Comparison of ENCODE assay signal across 29 cellular contexts in genomic region chr5:138964547-138965174, GRCh38.
DNase-seq lines count a peak whose midpoint lies in the region; ATAC-seq, FAIRE-seq and TF ChIP-seq lines count a peak whose summit lies in the region.
"Had no signal": no experiment of that assay in that cellular context is flagged by ENCODE, and none has a peak within 500 bp of the region (broad histone marks: within the 10 kb centered on the region; RNA-seq: fewer than 3 reads in every experiment).

No MANE protein-coding gene starts in this region.

- H2AK5ac ChIP-seq in H1 (ENCODE audit: low read depth, low read length) = no peak overlapping the region

- no peak overlapping the region for H3K4me2 ChIP-seq in H1 (ENCODE audit: insufficient read depth in 1 of 2, low read depth in 2 of 2, low read length in 2 of 2)
- H3K4me2 ChIP-seq: BLaER1 treated with 17β-estradiol and CSF1 and Interleukin-3, amounts not matched to agents 10 nM and 100 nM had no signal

- H3K9me3 Mint-ChIP-seq in neural crest cell (no peaks in the 10 kb centered on the region), type B pancreatic cell (no peaks in the 10 kb centered on the region), CD14-positive monocyte (peaks cover 0 to 2% (median 0%) of the 10 kb centered on the region in 7 donors), immature natural killer cell (no peaks in the 10 kb centered on the region)
- H3K9me3 Mint-ChIP-seq: activated CD8-positive, alpha-beta T cell treated with anti-CD3 and anti-CD28 coated beads for 36 hours; activated naive CD4-positive, alpha-beta T cell treated with anti-CD3 and anti-CD28 coated beads for 36 hours had no signal

- H3K27me3 Mint-ChIP-seq in neural crest cell (ENCODE audit: low read depth) = peaks cover 35% of the 10 kb centered on the region
- no peaks in the 10 kb centered on the region for H3K27me3 Mint-ChIP-seq in type B pancreatic cell
- peaks cover 0 to 1% (median 0%) of the 10 kb centered on the region in 3 donors for H3K27me3 Mint-ChIP-seq in CD14-positive monocyte (ENCODE audit: low read depth in 3 of 3)
- peaks cover 0 to 6% (median 0%) of the 10 kb centered on the region in 3 donors for H3K27me3 Mint-ChIP-seq in immature natural killer cell (ENCODE audit: low read depth in 3 of 3)
- H3K27me3 Mint-ChIP-seq: activated CD8-positive, alpha-beta T cell treated with anti-CD3 and anti-CD28 coated beads for 36 hours had no signal

- no peak overlapping the region for H3K23ac ChIP-seq in H1 (ENCODE audit: insufficient read length)

- H3K4me3 Mint-ChIP-seq in neural crest cell (peak overlapping the region; percentile 64), type B pancreatic cell (peak overlapping the region; percentile 81), CD14-positive monocyte (no peak overlapping the region), immature natural killer cell (no peak overlapping the region)
- H3K4me3 Mint-ChIP-seq: activated CD8-positive, alpha-beta T cell treated with anti-CD3 and anti-CD28 coated beads for 36 hours; activated naive CD4-positive, alpha-beta T cell treated with anti-CD3 and anti-CD28 coated beads for 36 hours had no signal

- H3K9me3 ChIP-seq in H1 (ENCODE audit: insufficient read depth in 2 of 2, low read depth in 1 of 2, low read length in 1 of 2) = no peaks in the 10 kb centered on the region
- H3K9me3 ChIP-seq: BLaER1 treated with 17β-estradiol and CSF1 and Interleukin-3, amounts not matched to agents 10 nM and 100 nM; gastrocnemius medialis; mucosa of descending colon; neutrophil had no signal

- ATAC-seq in HG02885 (IDR thresholded peaks at IDR 0.05; ENCODE audit: poor library complexity, unreplicated experiment) = no peak
- ATAC-seq: activated CD8-positive, alpha-beta T cell treated with anti-CD3 and anti-CD28 coated beads for 36 hours; esophagus mucosa; gastrocnemius medialis; mucosa of descending colon had no signal

- no peaks in the 10 kb centered on the region for H3K23me2 ChIP-seq in H1 (ENCODE audit: low read depth, low read length)

- no peak for FAIRE-seq in H1 (lab: Jason Lieb, UNC)
- FAIRE-seq: D721Med, GM18507 had no signal

- CTCF ChIA-PET in H1 (lab: Charles Lee; ENCODE audit: partially characterized antibody) = interaction anchor here (0.6 to 4.8 kb wide), 6 partner anchors 10 to 828 kb away, joined by 3 to 39 read pairs (median 4); no protein-coding TSS in a partner anchor

- no peak overlapping the region for H3K4me3 ChIP-seq in H1 (ENCODE audit: extremely low read depth in 1 of 4, insufficient read depth in 2 of 4, low read depth in 3 of 4, low read length in 4 of 4)
- H3K4me3 ChIP-seq: BLaER1 treated with 17β-estradiol and CSF1 and Interleukin-3, amounts not matched to agents 10 nM and 100 nM; gastrocnemius medialis; mucosa of descending colon had no signal

- H2AFZ ChIP-seq in H1 (ENCODE audit: low read length) = no peak overlapping the region

- H3K36me3 Mint-ChIP-seq in neural crest cell (ENCODE audit: low read depth) (no peaks in the 10 kb centered on the region), type B pancreatic cell (peaks cover 4% of the 10 kb centered on the region), CD14-positive monocyte (peaks cover 0 to 20% of the 10 kb centered on the region in 2 donors), immature natural killer cell (peaks cover 0 to 4% (median 0%) of the 10 kb centered on the region in 3 donors)

- H3K56ac ChIP-seq in H1 (replicated peaks; ENCODE audit: insufficient read length, low read depth, low read length) = no peak overlapping the region

- no peaks in the 10 kb centered on the region; a peak in 1 of 7 replicates for H3K27me3 ChIP-seq in H1 (replicated peaks in 1 of 4; ENCODE audit: control insufficient read depth in 3 of 4, extremely low read depth in 1 of 4, insufficient read depth in 3 of 4, low read length in 3 of 4)
- H3K27me3 ChIP-seq: BLaER1 treated with 17β-estradiol and CSF1 and Interleukin-3, amounts not matched to agents 10 nM and 100 nM; gastrocnemius medialis; neutrophil had no signal

- no peak overlapping the region for H4K8ac ChIP-seq in H1 (ENCODE audit: extremely low read depth, insufficient read depth, low read length)

- no peak overlapping the region for H3K18ac ChIP-seq in H1 (ENCODE audit: extremely low read depth, low read length)

- no peak for TF ChIP-seq RAD21 in H1 (IDR thresholded peaks at IDR 0.05 in 1 of 2, conservative IDR thresholded peaks at IDR 0.05 in 1 of 2; ENCODE audit: low read depth in 2 of 2, low read length in 2 of 2)

- no peak overlapping the region for H2BK15ac ChIP-seq in H1 (ENCODE audit: low read length)

- H3K14ac ChIP-seq in H1 (ENCODE audit: insufficient read length) = no peak overlapping the region

- H3K4ac ChIP-seq in H1 (replicated peaks; ENCODE audit: insufficient read length, low read depth, low read length) = no peak overlapping the region

- H3K4me1 Mint-ChIP-seq in neural crest cell (peaks cover 69% of the 10 kb centered on the region), type B pancreatic cell (ENCODE audit: unreplicated experiment) (peaks cover 63% of the 10 kb centered on the region), CD14-positive monocyte (no peaks in the 10 kb centered on the region), immature natural killer cell (no peaks in the 10 kb centered on the region)

- no peak overlapping the region for H2BK5ac ChIP-seq in H1 (ENCODE audit: low read depth, low read length)

- POLR2A ChIA-PET in H1 (lab: Charles Lee; ENCODE audit: partially characterized antibody) = interaction anchor here (0.8 to 1.6 kb wide), 3 partner anchors 9 to 395 kb away, joined by 3 read pairs; no protein-coding TSS in a partner anchor

- WGBS in H1 (ENCODE audit: extremely low coverage in 1 of 2, insufficient coverage in 1 of 2, insufficient read length in 1 of 2, insufficient replicate concordance in 2 of 2, low coverage in 1 of 2, low lambda C conversion rate in 2 of 2, missing lambda C conversion rate in 1 of 2), 2 experiments = 81% methylated on average over 8 of the region's 8 CpGs; no CpG with 5 or more reads in 1 of the 2 experiments

- H3K27ac ChIP-seq in H1 (ENCODE audit: low read depth, low read length) = 0 out of 2 replicates have a peak overlapping the region, but pooled peaks have one; percentile 31
- H3K27ac ChIP-seq: BLaER1 treated with 17β-estradiol and CSF1 and Interleukin-3, amounts not matched to agents 10 nM and 100 nM; gastrocnemius medialis; neutrophil; RWPE1 had no signal

- no peaks in the 10 kb centered on the region for H3K79me1 ChIP-seq in H1 (ENCODE audit: low read depth, low read length)

- H3K4me1 ChIP-seq in H1 (replicated peaks in 1 of 4; ENCODE audit: control insufficient read depth in 3 of 4, insufficient read depth in 4 of 4, low read length in 3 of 4) = peaks cover 0 to 15% (median 10%) of the 10 kb centered on the region in 4 experiments

- no peaks in the 10 kb centered on the region for H3K79me2 ChIP-seq in H1 (ENCODE audit: control insufficient read depth in 1 of 2, insufficient read depth in 2 of 2, low read length in 2 of 2)

- intact Hi-C loops in CD14-positive monocyte (cut with micrococcal nuclease) = no loop called here

- no peak overlapping the region; the same call in 1 of the 2 replicates for H2BK12ac ChIP-seq in H1 (ENCODE audit: low read depth, low read length)

- TF ChIP-seq EP300 in H1 (IDR thresholded peaks at IDR 0.05; ENCODE audit: borderline replicate concordance in 1 of 2, low read depth in 2 of 2, low read length in 2 of 2) = no peak

- no peaks in the 10 kb centered on the region for H4K20me1 ChIP-seq in H1 (replicated peaks in 1 of 2; ENCODE audit: control insufficient read depth in 1 of 2, insufficient read depth in 2 of 2, low read length in 2 of 2)

- peak overlapping the region; percentile 11 for H4K91ac ChIP-seq in H1 (replicated peaks; ENCODE audit: insufficient read length, low read length)

- H2BK120ac ChIP-seq in H1 (replicated peaks; ENCODE audit: low read depth, low read length) = no peak overlapping the region

- H3K9ac ChIP-seq in H1 (replicated peaks in 1 of 4; ENCODE audit: extremely low read depth in 1 of 4, low read depth in 3 of 4, low read length in 3 of 4) = no peak overlapping the region
- H3K9ac ChIP-seq: BLaER1 treated with 17β-estradiol and CSF1 and Interleukin-3, amounts not matched to agents 10 nM and 100 nM had no signal

- no peaks in the 10 kb centered on the region for H3K36me3 ChIP-seq in H1 (ENCODE audit: control insufficient read depth in 2 of 4, insufficient read depth in 4 of 4, low read length in 3 of 4)
- H3K36me3 ChIP-seq: gastrocnemius medialis, neutrophil had no signal

- no peak overlapping the region for H2BK20ac ChIP-seq in H1 (ENCODE audit: low read length)

- peak overlapping the region; percentile 90 for H3K27ac Mint-ChIP-seq in neural crest cell (ENCODE audit: unreplicated experiment)
- peak overlapping the region; percentile 59 for H3K27ac Mint-ChIP-seq in type B pancreatic cell
- H3K27ac Mint-ChIP-seq in CD14-positive monocyte = no peak overlapping the region
- peak overlapping the region in 1 of 6 donors; percentile 26 for H3K27ac Mint-ChIP-seq in immature natural killer cell
- H3K27ac Mint-ChIP-seq: activated CD8-positive, alpha-beta T cell treated with anti-CD3 and anti-CD28 coated beads for 36 hours; activated naive CD4-positive, alpha-beta T cell treated with anti-CD3 and anti-CD28 coated beads for 36 hours had no signal

- H4K5ac ChIP-seq in H1 (ENCODE audit: insufficient read length, low read depth, low read length) = no peak overlapping the region

- no peak for TF ChIP-seq CTCF in H1 (IDR thresholded peaks at IDR 0.05; ENCODE audit: control extremely low read depth in 1 of 3, insufficient read depth in 1 of 3, low read depth in 1 of 3, low read length in 3 of 3)
- TF ChIP-seq CTCF in neural crest cell (conservative IDR thresholded peaks at IDR 0.05) = no peak
- no peak for TF ChIP-seq CTCF in type B pancreatic cell (conservative IDR thresholded peaks at IDR 0.05)
- no peak for TF ChIP-seq CTCF in CD14-positive monocyte (IDR thresholded peaks at IDR 0.05)

- no peak for TF ChIP-seq POLR2A in H1 (IDR thresholded peaks at IDR 0.05; ENCODE audit: control extremely low read depth in 1 of 2, low read depth in 2 of 2, low read length in 2 of 2)

- DNase-seq in activated effector memory CD4-positive, alpha-beta T cell treated with anti-CD3 and anti-CD28 coated beads, Interleukin-2, amount 50 U/mL, for 16 hours = peak; percentile 28
- no peak for DNase-seq in activated effector memory CD4-positive, alpha-beta T cell treated with Interleukin-2 at 50 U/mL for 16 hours
- DNase-seq in H1 (ENCODE audit: low read depth in 1 of 2, low spot score in 2 of 2) (no peak), neural crest cell (ENCODE audit: low read depth, low spot score) (no peak), type B pancreatic cell (ENCODE audit: extremely low spot score, unreplicated experiment) (no peak), CD14-positive monocyte (ENCODE audit: low spot score) (no peak), immature natural killer cell (no peak)
- DNase-seq: ACHN; activated CD4-positive, CD25-positive, alpha-beta regulatory T cell; activated CD8-positive, alpha-beta T cell treated with anti-CD3 and anti-CD28 coated beads for 36 hours; activated naive CD4-positive, alpha-beta T cell treated with anti-CD3 and anti-CD28 coated beads for 36 hours; activated T-cell treated with anti-CD3 and anti-CD28 coated beads, Interleukin-2, amount 50 U/mL, for 1 hour; anterior cingulate cortex; cerebellar nuclear complex; effector CD4-positive, alpha-beta T cell; gastrocnemius medialis; left colon; mucosa of descending colon; NCI-H1105 treated with DMSO at 0.1 percent for 48 hours; NCI-H2171; NCI-H524 treated with DMSO at 0.1 percent for 48 hours; T-helper 9 cell had no signal

Comparison
In these comparisons a context has a peak if more than half of its experiments do, and no peak if none do; other contexts are left out.
1. H3K27ac Mint-ChIP-seq: peak in neural crest cell (single experiment) and type B pancreatic cell (single experiment); none in CD14-positive monocyte (0 of 7).
2. H3K4me3 Mint-ChIP-seq: peak in neural crest cell (single experiment) and type B pancreatic cell (single experiment); none in CD14-positive monocyte (0 of 2) and immature natural killer cell (0 of 5).